ENCODE assay signal across 18 cellular contexts in genomic region chr3:39917060-39917773, GRCh38.
DNase-seq lines count a peak whose midpoint lies in the region; ATAC-seq and TF ChIP-seq lines count a peak whose summit lies in the region.
"Had no signal": no experiment of that assay in that cellular context is flagged by ENCODE, and none has a peak within 500 bp of the region (broad histone marks: within the 10 kb centered on the region; RNA-seq: fewer than 3 reads in every experiment).

No MANE protein-coding gene starts in this region.

- no peaks in the 10 kb centered on the region for H3K4me1 ChIP-seq in esophagus squamous epithelium
- H3K4me1 ChIP-seq: SJCRH30 had no signal

- 11 to 16% methylated on average over 1 of the region's 1 CpG for WGBS in esophagus squamous epithelium, 2 donors

- H3K4me3 ChIP-seq in astrocyte of the spinal cord (ENCODE audit: low read depth, low read length) (no peak overlapping the region), esophagus squamous epithelium (no peak overlapping the region)
- H3K4me3 ChIP-seq: BLaER1 treated with 17β-estradiol and CSF1 and Interleukin-3, amounts not matched to agents 10 nM and 100 nM; SJCRH30 had no signal

- H3K9me3 ChIP-seq in esophagus squamous epithelium, result no peaks in the 10 kb centered on the region
- H3K9me3 ChIP-seq: BLaER1 treated with 17β-estradiol and CSF1 and Interleukin-3, amounts not matched to agents 10 nM and 100 nM; SJCRH30 had no signal

- in situ Hi-C loops in astrocyte of the spinal cord (cut with HindIII; ENCODE audit: low sequenced_read_pairs), result no loop called here
- in situ Hi-C loops in GM13977 (cut with MboI; ENCODE audit: low pct_unique_long_range_greater_than_20kb, low sequenced_read_pairs, unreplicated experiment), result no loop called here

- no peak overlapping the region for H3K27ac ChIP-seq in esophagus squamous epithelium
- H3K27ac ChIP-seq: BLaER1 treated with 17β-estradiol and CSF1 and Interleukin-3, amounts not matched to agents 10 nM and 100 nM; SJCRH30 had no signal

- peak; percentile 81 for ATAC-seq in GM18909 (IDR thresholded peaks at IDR 0.05; ENCODE audit: poor library complexity, unreplicated experiment)
- peak; percentile 79 for ATAC-seq in HG03175 (IDR thresholded peaks at IDR 0.05; ENCODE audit: unreplicated experiment)
- no peak for ATAC-seq in HG03439 (IDR thresholded peaks at IDR 0.05; ENCODE audit: unreplicated experiment)
- ATAC-seq: WTC11 had no signal

- no peak for TF ChIP-seq POLR2A in esophagus squamous epithelium (IDR thresholded peaks at IDR 0.05)

- TF ChIP-seq CTCF in astrocyte of the spinal cord (IDR thresholded peaks at IDR 0.05; ENCODE audit: low read depth, low read length) (no peak), GM13977 (IDR thresholded peaks at IDR 0.05; ENCODE audit: extremely low read depth, insufficient read depth, missing control alignments) (no peak), esophagus squamous epithelium (IDR thresholded peaks at IDR 0.05) (no peak)

- DNase-seq in astrocyte of the spinal cord (ENCODE audit: low read depth, low spot score) (peak; percentile 7), kidney tubule cell (ENCODE audit: low spot score) (peak; percentile 80), GM13977 (ENCODE audit: low spot score) (no peak), esophagus squamous epithelium (lab: John Stamatoyannopoulos, UW) (no peak), NCI-H2029 (lab: John Stamatoyannopoulos, UW) (no peak)
- DNase-seq: activated T-cell treated with anti-CD3 and anti-CD28 coated beads for 4 hours; effector memory CD4-positive, alpha-beta T cell; midbrain; NCI-H1694; NCI-H82; SJCRH30; stimulated activated CD4-positive, alpha-beta T cell treated with anti-CD3 and anti-CD28 coated beads, Interleukin-2, amount 100 ng/mL, for 24 hours; stimulated activated naive CD4-positive, alpha-beta T cell treated with Interleukin-2 at 50 U/mL for 16 hours had no signal

- H3K36me3 ChIP-seq in esophagus squamous epithelium, result no peaks in the 10 kb centered on the region
- H3K36me3 ChIP-seq: BLaER1 treated with 17β-estradiol and CSF1 and Interleukin-3, amounts not matched to agents 10 nM and 100 nM; SJCRH30 had no signal

- H3K27me3 ChIP-seq in esophagus squamous epithelium, result no peaks in the 10 kb centered on the region
- H3K27me3 ChIP-seq: BLaER1 treated with 17β-estradiol and CSF1 and Interleukin-3, amounts not matched to agents 10 nM and 100 nM; SJCRH30 had no signal

- intact Hi-C loops in esophagus squamous epithelium (cut with DNase I), result no loop called here

Comparison
In these comparisons a context has a peak if more than half of its experiments do, and no peak if none do; other contexts are left out.
1. DNase-seq: peak in astrocyte of the spinal cord (single experiment) and kidney tubule cell (single experiment); none in GM13977 (single experiment), esophagus squamous epithelium (single experiment) and NCI-H2029 (single experiment).